In the genomic region with DNA sequence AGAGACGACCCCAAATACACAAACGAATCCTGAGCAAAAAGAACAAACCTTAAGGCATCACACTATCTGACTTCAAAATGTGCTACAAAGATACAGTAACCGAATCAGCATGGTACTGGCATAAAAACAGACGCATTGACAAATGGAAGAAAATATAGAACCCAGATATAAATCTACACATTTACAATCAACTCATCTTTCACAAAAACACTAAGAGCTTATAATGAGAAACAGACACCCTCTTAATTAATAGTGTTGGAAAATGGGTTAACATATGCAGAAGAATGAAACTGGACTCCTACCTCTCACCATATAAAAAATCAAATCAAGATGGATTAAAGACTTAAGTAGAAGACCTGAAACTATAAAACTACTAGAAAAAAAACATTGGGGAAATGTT, we compare ENCODE assay signal across 28 cellular contexts.
"Had no signal": no experiment of that assay in that cellular context is flagged by ENCODE, and none has a peak within 500 bp of the region (broad histone marks: within the 10 kb centered on the region; RNA-seq: fewer than 3 reads in every experiment).

No MANE protein-coding gene starts in this region.

- H3K27ac ChIP-seq: coronary artery, dorsolateral prefrontal cortex, epithelial cell of prostate, esophagus muscularis mucosa, esophagus squamous epithelium, foreskin keratinocyte, gastrocnemius medialis, gastroesophageal sphincter, heart left ventricle, heart right ventricle, hepatocyte had no signal

- H3K4me2 ChIP-seq: hepatocyte had no signal

- DNase-seq: cortex of kidney; dermis blood vessel endothelial cell; dorsolateral prefrontal cortex; effector CD4-positive, alpha-beta T cell; effector CD8-positive, alpha-beta T cell; effector memory CD4-positive, alpha-beta T cell; effector memory CD8-positive, alpha-beta T cell; endodermal cell; erythroblast; esophagus squamous epithelium; foreskin fibroblast; foreskin keratinocyte; foreskin melanocyte; gastrocnemius medialis; glutamatergic neuron; head of caudate nucleus; heart left ventricle; heart right ventricle; hippocampal formation had no signal

- H2AFZ ChIP-seq: hepatocyte had no signal

- H3K79me2 ChIP-seq: hepatocyte had no signal

- H3K27ac Mint-ChIP-seq: dendritic cell treated with granulocyte-macrophage colony-stimulating factor and Interleukin-4, amounts not matched to agents 40 ng/mL and 50 ng/mL, for 4 days; effector memory CD8-positive, alpha-beta T cell; endodermal cell had no signal

- H3K4me1 Mint-ChIP-seq: endodermal cell had no signal

- ATAC-seq: effector memory CD8-positive, alpha-beta T cell; esophagus mucosa; foreskin keratinocyte; gastrocnemius medialis; gastroesophageal sphincter; heart left ventricle; heart right ventricle had no signal

- H3K27me3 Mint-ChIP-seq: dendritic cell treated with granulocyte-macrophage colony-stimulating factor and Interleukin-4, amounts not matched to agents 40 ng/mL and 50 ng/mL, for 4 days; effector memory CD8-positive, alpha-beta T cell had no signal

- H3K4me3 ChIP-seq: coronary artery, dorsolateral prefrontal cortex, esophagus muscularis mucosa, esophagus squamous epithelium, gastrocnemius medialis, gastroesophageal sphincter, heart left ventricle, heart right ventricle, hepatocyte had no signal

- H3K4me3 Mint-ChIP-seq: dendritic cell treated with granulocyte-macrophage colony-stimulating factor and Interleukin-4, amounts not matched to agents 40 ng/mL and 50 ng/mL, for 4 days; effector memory CD8-positive, alpha-beta T cell; endodermal cell had no signal

- H3K27me3 ChIP-seq: dorsolateral prefrontal cortex, esophagus muscularis mucosa, esophagus squamous epithelium, gastrocnemius medialis, gastroesophageal sphincter, heart left ventricle, heart right ventricle, hepatocyte had no signal

- H3K4me1 ChIP-seq: esophagus muscularis mucosa, esophagus squamous epithelium, foreskin keratinocyte, gastrocnemius medialis, gastroesophageal sphincter, heart left ventricle, heart right ventricle had no signal

- H3K9me3 ChIP-seq: gastrocnemius medialis had no signal

- H3K36me3 ChIP-seq: esophagus muscularis mucosa, esophagus squamous epithelium, gastrocnemius medialis, gastroesophageal sphincter, heart left ventricle, heart right ventricle had no signal

- FAIRE-seq: endometrium, endothelial cell of umbilical vein had no signal
